ENCODE assay signal across 1 cellular context in genomic region chr2:85178980-85179411, GRCh38.
TF ChIP-seq lines count a peak whose summit lies in the region.

No MANE protein-coding gene starts in this region.

TF ChIP-seq in HEK293, 187 proteins besides CTCF, POLR2A, EP300 and RAD21 (continued from another document):
- peak; percentile 99 for TF ChIP-seq PRDM4 (tag by site-specific recombination; IDR thresholded peaks at IDR 0.05)
- TF ChIP-seq ZNF433 (tag by site-specific recombination; IDR thresholded peaks at IDR 0.05; ENCODE audit: low read depth) = no peak
- TF ChIP-seq GLIS1 (tag by site-specific recombination; IDR thresholded peaks at IDR 0.05) = peak; percentile 80
- TF ChIP-seq ZNF596 (tag by site-specific recombination; IDR thresholded peaks at IDR 0.05) = no peak
- no peak for TF ChIP-seq TRIM28 (IDR thresholded peaks at IDR 0.05; ENCODE audit: borderline replicate concordance, low read length)
- no peak for TF ChIP-seq SETDB1 (IDR thresholded peaks at IDR 0.05; ENCODE audit: insufficient read length, low read length)
- no peak for TF ChIP-seq ZNF558 (tag by site-specific recombination; IDR thresholded peaks at IDR 0.05)
- no peak for TF ChIP-seq ZNF473 (tag by site-specific recombination; IDR thresholded peaks at IDR 0.05)
- TF ChIP-seq ZNF10 (tag by site-specific recombination; IDR thresholded peaks at IDR 0.05) = no peak
- 0 out of 2 replicates have a peak, but pooled peaks have one; percentile 43 for TF ChIP-seq ZNF843 (tag by site-specific recombination; IDR thresholded peaks at IDR 0.05)
- no peak for TF ChIP-seq ZNF292 (tag by site-specific recombination; IDR thresholded peaks at IDR 0.05; ENCODE audit: borderline replicate concordance, low read depth)
- no peak for TF ChIP-seq ZNF549 (tag by site-specific recombination; IDR thresholded peaks at IDR 0.05)
- TF ChIP-seq ZNF274 (IDR thresholded peaks at IDR 0.05; ENCODE audit: low read length) = no peak
- TF ChIP-seq ZNF274 (tag by site-specific recombination; IDR thresholded peaks at IDR 0.05; ENCODE audit: borderline replicate concordance) = no peak
- no peak for TF ChIP-seq ZNF623 (tag by site-specific recombination; IDR thresholded peaks at IDR 0.05)
- TF ChIP-seq ZNF350 (tag by site-specific recombination; IDR thresholded peaks at IDR 0.05) = no peak
- TF ChIP-seq PRDM6 (tag by site-specific recombination; IDR thresholded peaks at IDR 0.05) = peak; percentile 88
